Comparison of ENCODE assay signal across 8 cellular contexts in the genomic region with DNA sequence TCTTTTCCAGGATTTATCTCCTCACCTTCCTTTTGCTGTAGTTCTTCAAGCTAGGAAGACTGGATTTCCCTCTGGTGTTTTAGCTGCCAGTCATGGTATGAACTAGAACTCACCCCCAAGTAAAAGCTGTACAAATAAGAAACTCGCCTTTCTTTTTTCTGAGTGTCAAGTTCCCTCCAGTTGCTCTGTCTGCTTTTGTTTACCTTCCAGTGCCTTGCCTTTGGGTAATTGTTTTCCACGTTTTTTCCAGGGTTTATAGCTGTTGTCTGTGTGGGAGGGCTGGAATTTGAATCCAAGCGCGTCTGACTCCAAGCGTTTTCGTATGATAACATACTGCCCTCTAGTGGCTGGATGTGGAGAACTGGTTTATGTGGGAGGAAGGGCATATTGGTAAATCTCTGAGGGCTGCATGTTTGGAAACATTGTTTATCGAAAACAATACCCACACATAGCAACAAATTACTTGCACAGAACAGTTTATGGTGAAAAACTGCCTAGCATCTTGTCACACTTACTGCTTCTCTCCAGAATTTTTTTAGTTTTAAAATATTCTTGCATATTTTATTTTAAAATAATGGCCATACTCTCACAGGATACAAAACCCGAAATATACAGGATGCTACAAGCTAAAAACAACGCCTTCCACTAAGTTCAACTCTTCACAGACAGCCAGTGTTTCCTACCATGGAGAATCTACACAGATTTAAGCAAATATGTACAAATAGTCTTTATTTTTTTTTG. TPM values are rescaled to one million over a fixed set of nuclear protein-coding genes. Genes with fewer than 3 reads are reported as not detected.
A peak's percentile ranks its signal among the peaks of the same experiment; 100 is the strongest.
DNase-seq lines count a peak whose midpoint lies in the region; ATAC-seq and TF ChIP-seq lines count a peak whose summit lies in the region.

No MANE protein-coding gene starts in this region.

- H3K27ac ChIP-seq in RWPE2 (ENCODE audit: poor library complexity, severe bottlenecking) (no peak overlapping the region), ovary (no peak overlapping the region)

- TF ChIP-seq EP300 in ovary (IDR thresholded peaks at IDR 0.05), result no peak

- TF ChIP-seq POLR2A in ovary (IDR thresholded peaks at IDR 0.05), result no peak

- peak; percentile 86 for ATAC-seq in RWPE2 (ENCODE audit: low read depth)
- ATAC-seq in GM19324 (IDR thresholded peaks at IDR 0.05; ENCODE audit: low FRiP score, unreplicated experiment), result no peak

- H3K4me1 ChIP-seq in RWPE2 (ENCODE audit: insufficient read depth, poor library complexity, severe bottlenecking), result no peaks in the 10 kb centered on the region
- H3K4me1 ChIP-seq in ovary (ENCODE audit: insufficient read depth), result no peaks in the 10 kb centered on the region

- H3K4me3 Mint-ChIP-seq in activated naive CD8-positive, alpha-beta T cell, result peak overlapping the region; percentile 83

- 2 to 6% (median 4%) methylated on average over 9 of the region's 9 CpGs for WGBS in ovary, 3 donors

- H3K4me3 ChIP-seq in MG63 (no peak overlapping the region), RWPE2 (ENCODE audit: severe bottlenecking) (no peak overlapping the region), ovary (no peak overlapping the region)

- peak overlapping the region; percentile 61 for H3K27ac Mint-ChIP-seq in activated naive CD8-positive, alpha-beta T cell

- TF ChIP-seq CTCF in RWPE2 (IDR thresholded peaks at IDR 0.05; ENCODE audit: poor library complexity, severe bottlenecking) (peak; percentile 87), ovary (IDR thresholded peaks at IDR 0.05) (peak; percentile 60 to 96 (median 90))

- H3K36me3 ChIP-seq in MG63 (peaks cover 24% of the 10 kb centered on the region), RWPE2 (ENCODE audit: low read depth) (no peaks in the 10 kb centered on the region), ovary (no peaks in the 10 kb centered on the region)

- H3K27me3 ChIP-seq in MG63 (no peaks in the 10 kb centered on the region), RWPE2 (ENCODE audit: insufficient read depth, poor library complexity, severe bottlenecking) (no peaks in the 10 kb centered on the region), ovary (no peaks in the 10 kb centered on the region)

- H3K36me3 Mint-ChIP-seq in activated naive CD8-positive, alpha-beta T cell, result peaks cover 2% of the 10 kb centered on the region

- no peaks in the 10 kb centered on the region for H3K9me3 Mint-ChIP-seq in activated naive CD8-positive, alpha-beta T cell (ENCODE audit: low read depth)

- H3K9me3 ChIP-seq in MG63 (no peaks in the 10 kb centered on the region), RWPE2 (ENCODE audit: severe bottlenecking) (no peaks in the 10 kb centered on the region), ovary (no peaks in the 10 kb centered on the region)

- H3K27me3 Mint-ChIP-seq in activated naive CD8-positive, alpha-beta T cell, result no peaks in the 10 kb centered on the region

- peaks cover 42% of the 10 kb centered on the region for H3K4me1 Mint-ChIP-seq in activated naive CD8-positive, alpha-beta T cell (ENCODE audit: low read depth)

- DNase-seq in GF-D8 (lab: John Stamatoyannopoulos, UW), result peak; percentile 26
- DNase-seq in MG63, result peak; percentile 67
- DNase-seq in RWPE2 (ENCODE audit: low spot score), result no peak
- DNase-seq in glomerular endothelial cell (ENCODE audit: extremely low read depth, low read depth, low spot score), result peak; percentile 85
- peak in 4 of 5 donors; percentile 65 to 85 (median 74) for DNase-seq in ovary
- no peak for DNase-seq in mesenteric fat pad (ENCODE audit: low spot score)

- intact Hi-C loops in ovary (cut with DNase I), result loop anchor here in 1 of 4 donors (2.0 kb wide), 1 partner anchor 42 kb away; no protein-coding TSS in a partner anchor

RNA-seq across cellular contexts. Expression of a gene that starts 19.2 kb away (rescaled TPM):
- 131 and 183 TPM in 2 replicates for total RNA-seq in MG63 (2014; rRNA removed; shearing (Covaris generic); ENCODE audit: low replicate concordance)
- 71.5 and 95.5 TPM in 2 replicates for total RNA-seq in glomerular endothelial cell
- total RNA-seq in ovary, result 10 to 100 TPM; 26.4 to 54.8 (median 37.8) TPM
- polyA plus RNA-seq in ovary, result 10 to 100 TPM; 13.6 to 37.5 TPM
- total RNA-seq in mesenteric fat pad, result 76.2 TPM

RNA-seq across cellular contexts. Expression of a gene that starts 33.4 kb away (rescaled TPM):
- total RNA-seq in MG63 (2014; rRNA removed; shearing (Covaris generic); ENCODE audit: low replicate concordance), result 46.1 and 109 TPM in 2 replicates
- total RNA-seq in glomerular endothelial cell (79.9 and 91.1 TPM in 2 replicates), ovary (10 to 100 TPM; 44.8 to 70.1 (median 58.7) TPM), mesenteric fat pad (46.0 TPM)
- polyA plus RNA-seq in ovary, result 10 to 100 TPM; 31.0 to 65.0 TPM

RNA-seq across cellular contexts. Expression of a gene that starts 34.1 kb away (rescaled TPM):
- 0.20 TPM in 1 of 2 replicates, not detected in the other for total RNA-seq in MG63 (2014; rRNA removed; shearing (Covaris generic); ENCODE audit: low replicate concordance)
- total RNA-seq in glomerular endothelial cell, result 1.6 and 12.2 TPM in 2 replicates
- 1 to 10 TPM in 3 of 7 donors, under 1 TPM in 1, not detected in 3; 0.77 to 4.0 (median 1.6) TPM for total RNA-seq in ovary
- polyA plus RNA-seq in ovary, result under 1 TPM; 0.65 to 0.75 TPM
- total RNA-seq in mesenteric fat pad, result 1.1 TPM

RNA-seq across cellular contexts. Expression of a gene that starts 34.5 kb away (rescaled TPM):
- 29.6 and 58.0 TPM in 2 replicates for total RNA-seq in MG63 (2014; rRNA removed; shearing (Covaris generic); ENCODE audit: low replicate concordance)
- total RNA-seq in glomerular endothelial cell (167 and 217 TPM in 2 replicates), ovary (100 to 1,000 TPM; 158 to 247 (median 238) TPM), mesenteric fat pad (476 TPM)
- polyA plus RNA-seq in ovary, result 100 to 1,000 TPM; 180 to 295 TPM

RNA-seq across cellular contexts. Expression of a gene that starts 44.0 kb away (rescaled TPM):
- 1.2 and 1.8 TPM in 2 replicates for total RNA-seq in MG63 (2014; rRNA removed; shearing (Covaris generic); ENCODE audit: low replicate concordance)
- total RNA-seq in glomerular endothelial cell (13.4 and 26.1 TPM in 2 replicates), ovary (10 to 100 TPM in 5 of 7 donors, 1 to 10 TPM in 2; 8.1 to 44.1 (median 31.8) TPM), mesenteric fat pad (22.3 TPM)
- polyA plus RNA-seq in ovary, result 10 to 100 TPM in 1 of 2 donors, 1 to 10 TPM in 1; 2.8 to 22.8 TPM

Comparison
In these comparisons a context has a peak if more than half of its experiments do, and no peak if none do; other contexts are left out.
1. DNase-seq: peak in GF-D8 (single experiment), MG63 (single experiment), glomerular endothelial cell (single experiment) and ovary (4 of 5); none in RWPE2 (single experiment) and mesenteric fat pad (single experiment).